Comparison of ENCODE assay signal across 1 cellular context in the genomic region with DNA sequence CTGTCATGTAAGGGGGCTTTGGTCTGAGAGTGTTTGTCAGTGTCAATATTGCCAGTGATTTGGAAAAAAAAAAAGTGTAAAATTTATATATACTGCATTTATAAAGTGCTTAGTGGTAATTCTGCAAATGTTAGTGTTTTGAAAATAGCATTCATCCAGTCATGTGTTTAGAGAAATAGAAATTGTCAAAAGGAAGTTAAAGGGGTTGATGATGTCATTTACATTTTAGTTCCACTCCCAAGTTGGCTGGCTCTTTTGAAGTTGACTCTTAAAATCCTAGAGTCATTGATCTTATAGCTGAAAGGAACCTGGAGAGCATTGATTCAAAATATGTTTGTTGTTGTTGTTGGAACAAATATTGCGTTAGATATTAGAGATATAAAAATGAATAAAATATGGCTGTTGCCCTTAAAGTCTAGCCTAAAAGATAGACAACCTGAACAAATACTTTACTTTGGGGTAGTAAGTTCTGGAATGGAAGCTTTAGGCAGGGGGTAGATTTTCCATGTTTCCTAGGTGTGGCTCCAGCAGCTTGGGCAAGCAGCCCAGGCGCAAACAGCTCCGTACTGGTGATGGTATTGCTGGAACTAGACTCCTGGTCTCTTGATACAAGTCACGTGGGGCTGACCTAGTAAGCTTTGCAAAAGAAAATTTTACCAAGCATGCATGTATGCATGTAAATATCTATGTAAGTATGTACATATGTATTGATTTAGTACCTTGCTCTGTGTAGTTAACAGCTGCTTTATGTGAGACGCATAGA.
TF ChIP-seq lines count a peak whose summit lies in the region.

No MANE protein-coding gene starts in this region.

TF ChIP-seq in liver, 16 proteins besides CTCF, POLR2A, EP300 and RAD21 (continued from another document):
- TF ChIP-seq HNF4G (IDR thresholded peaks at IDR 0.05), result no peak
- TF ChIP-seq EGR1 (IDR thresholded peaks at IDR 0.05; ENCODE audit: low read depth in 2 of 2), result no peak
- TF ChIP-seq, protein P1, sequence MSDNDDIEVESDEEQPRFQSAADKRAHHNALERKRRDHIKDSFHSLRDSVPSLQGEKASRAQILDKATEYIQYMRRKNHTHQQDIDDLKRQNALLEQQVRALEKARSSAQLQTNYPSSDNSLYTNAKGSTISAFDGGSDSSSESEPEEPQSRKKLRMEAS (IDR thresholded peaks at IDR 0.05), result peak; percentile 22
- peak in 1 of 2 donors; percentile 10 for TF ChIP-seq JUND (IDR thresholded peaks at IDR 0.05)
- TF ChIP-seq RXRA (IDR thresholded peaks at IDR 0.05), result peak in 1 of 2 donors; percentile 23
- TF ChIP-seq GABPA (IDR thresholded peaks at IDR 0.05 in 1 of 2, conservative IDR thresholded peaks at IDR 0.05 in 1 of 2), result no peak
- TF ChIP-seq YY1 (IDR thresholded peaks at IDR 0.05), result peak; percentile 37
- TF ChIP-seq, protein P2, sequence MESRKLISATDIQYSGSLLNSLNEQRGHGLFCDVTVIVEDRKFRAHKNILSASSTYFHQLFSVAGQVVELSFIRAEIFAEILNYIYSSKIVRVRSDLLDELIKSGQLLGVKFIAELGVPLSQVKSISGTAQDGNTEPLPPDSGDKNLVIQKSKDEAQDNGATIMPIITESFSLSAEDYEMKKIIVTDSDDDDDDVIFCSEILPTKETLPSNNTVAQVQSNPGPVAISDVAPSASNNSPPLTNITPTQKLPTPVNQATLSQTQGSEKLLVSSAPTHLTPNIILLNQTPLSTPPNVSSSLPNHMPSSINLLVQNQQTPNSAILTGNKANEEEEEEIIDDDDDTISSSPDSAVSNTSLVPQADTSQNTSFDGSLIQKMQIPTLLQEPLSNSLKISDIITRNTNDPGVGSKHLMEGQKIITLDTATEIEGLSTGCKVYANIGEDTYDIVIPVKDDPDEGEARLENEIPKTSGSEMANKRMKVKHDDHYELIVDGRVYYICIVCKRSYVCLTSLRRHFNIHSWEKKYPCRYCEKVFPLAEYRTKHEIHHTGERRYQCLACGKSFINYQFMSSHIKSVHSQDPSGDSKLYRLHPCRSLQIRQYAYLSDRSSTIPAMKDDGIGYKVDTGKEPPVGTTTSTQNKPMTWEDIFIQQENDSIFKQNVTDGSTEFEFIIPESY (IDR thresholded peaks at IDR 0.05), result no peak
- TF ChIP-seq, protein P3, sequence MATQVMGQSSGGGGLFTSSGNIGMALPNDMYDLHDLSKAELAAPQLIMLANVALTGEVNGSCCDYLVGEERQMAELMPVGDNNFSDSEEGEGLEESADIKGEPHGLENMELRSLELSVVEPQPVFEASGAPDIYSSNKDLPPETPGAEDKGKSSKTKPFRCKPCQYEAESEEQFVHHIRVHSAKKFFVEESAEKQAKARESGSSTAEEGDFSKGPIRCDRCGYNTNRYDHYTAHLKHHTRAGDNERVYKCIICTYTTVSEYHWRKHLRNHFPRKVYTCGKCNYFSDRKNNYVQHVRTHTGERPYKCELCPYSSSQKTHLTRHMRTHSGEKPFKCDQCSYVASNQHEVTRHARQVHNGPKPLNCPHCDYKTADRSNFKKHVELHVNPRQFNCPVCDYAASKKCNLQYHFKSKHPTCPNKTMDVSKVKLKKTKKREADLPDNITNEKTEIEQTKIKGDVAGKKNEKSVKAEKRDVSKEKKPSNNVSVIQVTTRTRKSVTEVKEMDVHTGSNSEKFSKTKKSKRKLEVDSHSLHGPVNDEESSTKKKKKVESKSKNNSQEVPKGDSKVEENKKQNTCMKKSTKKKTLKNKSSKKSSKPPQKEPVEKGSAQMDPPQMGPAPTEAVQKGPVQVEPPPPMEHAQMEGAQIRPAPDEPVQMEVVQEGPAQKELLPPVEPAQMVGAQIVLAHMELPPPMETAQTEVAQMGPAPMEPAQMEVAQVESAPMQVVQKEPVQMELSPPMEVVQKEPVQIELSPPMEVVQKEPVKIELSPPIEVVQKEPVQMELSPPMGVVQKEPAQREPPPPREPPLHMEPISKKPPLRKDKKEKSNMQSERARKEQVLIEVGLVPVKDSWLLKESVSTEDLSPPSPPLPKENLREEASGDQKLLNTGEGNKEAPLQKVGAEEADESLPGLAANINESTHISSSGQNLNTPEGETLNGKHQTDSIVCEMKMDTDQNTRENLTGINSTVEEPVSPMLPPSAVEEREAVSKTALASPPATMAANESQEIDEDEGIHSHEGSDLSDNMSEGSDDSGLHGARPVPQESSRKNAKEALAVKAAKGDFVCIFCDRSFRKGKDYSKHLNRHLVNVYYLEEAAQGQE (IDR thresholded peaks at IDR 0.05), result no peak
TF ChIP-seq in liver: peak in this region for 5.
